Comparison of ENCODE assay signal across 11 cellular contexts in the genomic region with DNA sequence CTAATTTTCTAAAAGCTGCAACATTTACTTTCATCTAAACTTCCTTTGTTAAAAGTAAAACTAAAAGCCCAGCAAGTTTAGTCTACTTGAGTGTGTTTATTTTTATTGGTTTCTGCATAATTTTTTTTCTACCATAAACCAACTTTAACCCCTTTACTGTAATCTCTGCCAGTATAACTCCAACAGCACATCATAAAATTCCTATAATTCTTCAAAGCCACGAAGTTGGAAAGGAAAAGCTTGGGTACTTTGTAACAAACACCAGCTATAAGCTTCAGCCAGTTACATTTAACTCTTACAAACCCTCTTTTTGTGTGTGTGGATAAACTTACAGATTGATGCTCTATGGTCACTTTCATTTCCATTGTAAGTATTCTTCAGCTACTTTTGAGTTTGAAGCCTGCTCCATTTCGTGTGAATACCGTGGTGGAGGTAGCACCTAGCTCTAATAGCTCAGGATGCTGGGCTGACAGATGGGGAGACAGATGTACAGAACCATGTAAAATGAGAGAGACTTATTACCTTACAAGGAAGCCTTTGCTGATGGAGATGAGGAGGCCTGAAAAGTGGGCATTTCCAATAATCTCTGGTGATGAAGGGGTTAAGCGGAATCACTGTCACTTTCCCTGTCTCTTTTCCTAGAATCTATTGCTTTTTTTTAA. TPM values are rescaled to one million over a fixed set of nuclear protein-coding genes. Genes with fewer than 3 reads are reported as not detected.
DNase-seq lines count a peak whose midpoint lies in the region; ATAC-seq and TF ChIP-seq lines count a peak whose summit lies in the region.
"Had no signal": no experiment of that assay in that cellular context is flagged by ENCODE, and none has a peak within 500 bp of the region (broad histone marks: within the 10 kb centered on the region; RNA-seq: fewer than 3 reads in every experiment).

No MANE protein-coding gene starts in this region.

- no peak overlapping the region for H3K14ac ChIP-seq in trophoblast cell (ENCODE audit: low read length)

- H2AFZ ChIP-seq in trophoblast cell (ENCODE audit: insufficient read depth, low read length, poor library complexity), result no peak overlapping the region

- peak overlapping the region; percentile 3 to 69 for H3K4me3 Mint-ChIP-seq in effector memory CD8-positive, alpha-beta T cell
- H3K4me3 Mint-ChIP-seq in activated CD4-positive, alpha-beta T cell treated with anti-CD3 and anti-CD28 coated beads for 36 hours, result no peak overlapping the region
- H3K4me3 Mint-ChIP-seq: activated CD8-positive, alpha-beta T cell treated with anti-CD3 and anti-CD28 coated beads for 36 hours had no signal

- H3K4me1 ChIP-seq in Peyer's patch (peaks cover 0 to 3% (median 0%) of the 10 kb centered on the region in 4 donors), trophoblast cell (ENCODE audit: control insufficient read depth in 1 of 2, insufficient read depth in 2 of 2, low read length in 2 of 2) (peaks cover 19 to 20% of the 10 kb centered on the region in 2 experiments)

- H3K79me2 ChIP-seq in trophoblast cell (ENCODE audit: control insufficient read depth, insufficient read depth, low read length, poor library complexity), result no peaks in the 10 kb centered on the region

- intact Hi-C loops in activated CD4-positive, alpha-beta T cell treated with anti-CD3 and anti-CD28 coated beads for 36 hours (cut with DNase I, micrococcal nuclease), result no loop called here

- H2BK120ac ChIP-seq in trophoblast cell (ENCODE audit: insufficient read depth, low read length, poor library complexity), result no peak overlapping the region

- no peak overlapping the region for H2AK5ac ChIP-seq in trophoblast cell (ENCODE audit: low read length)

- no peak for TF ChIP-seq POLR2A in Peyer's patch (IDR thresholded peaks at IDR 0.05)

- H3K27ac ChIP-seq in Peyer's patch (peak overlapping the region in 3 of 4 donors; percentile 22 to 45 (median 38)), trophoblast cell (ENCODE audit: low read depth, low read length) (no peak overlapping the region)

- peaks cover 44% of the 10 kb centered on the region for H3K36me3 Mint-ChIP-seq in effector memory CD8-positive, alpha-beta T cell (ENCODE audit: insufficient read depth)
- no peaks in the 10 kb centered on the region for H3K36me3 Mint-ChIP-seq in activated CD4-positive, alpha-beta T cell treated with anti-CD3 and anti-CD28 coated beads for 36 hours (ENCODE audit: low read depth)

- H3K79me1 ChIP-seq in trophoblast cell (ENCODE audit: low read length), result peaks cover 11% of the 10 kb centered on the region

- H2BK12ac ChIP-seq in trophoblast cell (ENCODE audit: low read length), result peak overlapping the region; percentile 11

- H3K36me3 ChIP-seq in Peyer's patch (no peaks in the 10 kb centered on the region), trophoblast cell (ENCODE audit: control insufficient read depth in 1 of 2, insufficient read depth in 2 of 2, low read length in 2 of 2) (no peaks in the 10 kb centered on the region)

- H4K91ac ChIP-seq in trophoblast cell (ENCODE audit: low read depth, low read length), result peak overlapping the region; percentile 1

- H3K27me3 Mint-ChIP-seq in effector memory CD8-positive, alpha-beta T cell, result no peaks in the 10 kb centered on the region
- H3K27me3 Mint-ChIP-seq in activated CD4-positive, alpha-beta T cell treated with anti-CD3 and anti-CD28 coated beads for 36 hours, result no peaks in the 10 kb centered on the region
- H3K27me3 Mint-ChIP-seq: activated CD8-positive, alpha-beta T cell treated with anti-CD3 and anti-CD28 coated beads for 36 hours had no signal

- H3K9me3 ChIP-seq in Peyer's patch (no peaks in the 10 kb centered on the region), trophoblast cell (ENCODE audit: insufficient read depth, low read depth, low read length) (no peaks in the 10 kb centered on the region)

- H3K4me1 Mint-ChIP-seq in effector memory CD8-positive, alpha-beta T cell (ENCODE audit: low read depth in 2 of 2), result peaks cover 13 to 57% of the 10 kb centered on the region in 2 donors
- peaks cover 4% of the 10 kb centered on the region for H3K4me1 Mint-ChIP-seq in activated CD4-positive, alpha-beta T cell treated with anti-CD3 and anti-CD28 coated beads for 36 hours

- no peak overlapping the region for H3K4me2 ChIP-seq in trophoblast cell (ENCODE audit: low read length)

- H4K12ac ChIP-seq in trophoblast cell (ENCODE audit: low read depth, low read length), result no peak overlapping the region

- no peak overlapping the region for H3K9ac ChIP-seq in trophoblast cell (ENCODE audit: low read length)

- no peak overlapping the region for H3K23ac ChIP-seq in trophoblast cell (ENCODE audit: low read length)

- H3K27me3 ChIP-seq in Peyer's patch (no peaks in the 10 kb centered on the region), trophoblast cell (ENCODE audit: insufficient read depth, low read length) (no peaks in the 10 kb centered on the region)

- H3K4ac ChIP-seq in trophoblast cell (ENCODE audit: low read depth, low read length), result no peak overlapping the region

- H3K18ac ChIP-seq in trophoblast cell (ENCODE audit: low read length), result no peak overlapping the region

- no peaks in the 10 kb centered on the region for H3K9me3 Mint-ChIP-seq in effector memory CD8-positive, alpha-beta T cell
- H3K9me3 Mint-ChIP-seq in activated CD4-positive, alpha-beta T cell treated with anti-CD3 and anti-CD28 coated beads for 36 hours (ENCODE audit: low read depth), result no peaks in the 10 kb centered on the region
- H3K9me3 Mint-ChIP-seq: activated CD8-positive, alpha-beta T cell treated with anti-CD3 and anti-CD28 coated beads for 36 hours had no signal

- POLR2A ChIA-PET in activated CD4-positive, alpha-beta T cell treated with anti-CD3 and anti-CD28 coated beads for 36 hours (lab: Charles Lee), result no interaction called here

- peak overlapping the region; percentile 15 to 92 for H3K27ac Mint-ChIP-seq in effector memory CD8-positive, alpha-beta T cell
- H3K27ac Mint-ChIP-seq in activated CD4-positive, alpha-beta T cell treated with anti-CD3 and anti-CD28 coated beads for 36 hours, result no peak overlapping the region
- H3K27ac Mint-ChIP-seq: activated CD8-positive, alpha-beta T cell treated with anti-CD3 and anti-CD28 coated beads for 36 hours had no signal

- CTCF ChIA-PET in activated CD4-positive, alpha-beta T cell treated with anti-CD3 and anti-CD28 coated beads for 36 hours (lab: Charles Lee), result interaction anchor here (1.3 kb wide), 1 partner anchor 9 kb away, joined by 3 read pairs; no protein-coding TSS in a partner anchor

- ATAC-seq in effector memory CD8-positive, alpha-beta T cell (replicated peaks), result no peak
- no peak for ATAC-seq in activated CD4-positive, alpha-beta T cell treated with anti-CD3 and anti-CD28 coated beads for 36 hours
- ATAC-seq in GM18502 (IDR thresholded peaks at IDR 0.05; ENCODE audit: poor library complexity, unreplicated experiment) (no peak), HG02623 (IDR thresholded peaks at IDR 0.05; ENCODE audit: unreplicated experiment) (no peak)
- ATAC-seq: activated CD8-positive, alpha-beta T cell treated with anti-CD3 and anti-CD28 coated beads for 36 hours had no signal

- DNase-seq in DMS 273 treated with DMSO at 0.1 percent for 48 hours (lab: John Stamatoyannopoulos, UW) (peak; percentile 89), Peyer's patch (no peak), trophoblast cell (no peak), NCI-H2029 (lab: John Stamatoyannopoulos, UW) (no peak)
- DNase-seq in effector memory CD8-positive, alpha-beta T cell, result no peak
- DNase-seq in activated CD4-positive, alpha-beta T cell treated with anti-CD3 and anti-CD28 coated beads for 36 hours, result no peak
- DNase-seq: activated CD8-positive, alpha-beta T cell treated with anti-CD3 and anti-CD28 coated beads for 36 hours; foreskin melanocyte; nucleus accumbens had no signal

- H3K4me3 ChIP-seq in Peyer's patch, result no peak overlapping the region
- H3K4me3 ChIP-seq in trophoblast cell (ENCODE audit: low read depth, low read length), result no peak overlapping the region

- H2BK5ac ChIP-seq in trophoblast cell (ENCODE audit: low read depth, low read length, poor library complexity), result no peak overlapping the region

- no peak for TF ChIP-seq CTCF in Peyer's patch (IDR thresholded peaks at IDR 0.05)

- no peak overlapping the region for H4K8ac ChIP-seq in trophoblast cell (ENCODE audit: low read depth, low read length)

- WGBS in trophoblast cell (ENCODE audit: extremely low coverage, insufficient coverage, insufficient read length), result no CpG with 5 or more reads among the region's 4 CpGs

RNA-seq across cellular contexts. Expression of a gene that starts 42.5 kb away (rescaled TPM):
- 100 to 1,000 TPM in 1 of 4 donors, 10 to 100 TPM in 3; 12.4 to 149 (median 29.9) TPM for total RNA-seq in Peyer's patch
- polyA plus RNA-seq in trophoblast cell (2013), result 4.0 and 4.4 TPM in 2 replicates
- 1 to 10 TPM; 7.0 to 7.5 TPM for total RNA-seq in activated CD4-positive, alpha-beta T cell treated with anti-CD3 and anti-CD28 coated beads for 36 hours
